1 cellular context compared by ENCODE assay signal in the genomic region with DNA sequence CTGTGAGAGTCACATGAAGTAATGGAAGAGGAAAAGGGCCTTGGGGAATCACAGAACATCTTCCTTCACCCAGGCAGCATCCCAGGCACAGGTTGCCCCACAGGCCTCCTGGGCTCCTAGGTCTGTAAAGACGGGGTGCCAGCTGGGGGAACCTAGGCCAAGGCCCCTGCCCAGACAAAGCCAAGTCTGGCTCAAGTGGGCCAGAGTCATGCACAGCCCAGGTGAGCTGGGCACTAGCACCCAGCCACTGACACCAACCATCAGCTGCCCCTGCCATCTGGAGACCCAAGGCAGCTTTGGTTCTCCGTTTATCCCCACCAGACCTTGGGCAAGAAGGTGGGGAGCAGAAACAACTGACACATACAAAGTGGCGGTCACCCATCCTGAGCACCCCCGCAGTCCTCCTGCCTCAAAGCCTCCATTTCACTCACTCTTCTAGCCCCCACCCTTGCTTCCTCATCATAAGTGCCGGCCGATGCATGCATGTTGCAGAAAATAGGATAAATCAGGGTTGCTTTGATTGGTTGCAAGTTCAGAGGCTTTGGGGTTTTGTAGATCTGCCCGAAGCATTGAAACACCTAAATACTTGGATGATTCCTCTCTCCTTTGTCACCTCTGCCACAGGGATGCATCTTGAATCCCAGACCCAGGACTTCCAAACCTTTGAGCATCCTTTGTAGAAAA.
TF ChIP-seq lines count a peak whose summit lies in the region.

No MANE protein-coding gene starts in this region.

TF ChIP-seq in K562, 482 proteins besides CTCF, POLR2A, EP300 and RAD21:
- TF ChIP-seq, protein P1, sequence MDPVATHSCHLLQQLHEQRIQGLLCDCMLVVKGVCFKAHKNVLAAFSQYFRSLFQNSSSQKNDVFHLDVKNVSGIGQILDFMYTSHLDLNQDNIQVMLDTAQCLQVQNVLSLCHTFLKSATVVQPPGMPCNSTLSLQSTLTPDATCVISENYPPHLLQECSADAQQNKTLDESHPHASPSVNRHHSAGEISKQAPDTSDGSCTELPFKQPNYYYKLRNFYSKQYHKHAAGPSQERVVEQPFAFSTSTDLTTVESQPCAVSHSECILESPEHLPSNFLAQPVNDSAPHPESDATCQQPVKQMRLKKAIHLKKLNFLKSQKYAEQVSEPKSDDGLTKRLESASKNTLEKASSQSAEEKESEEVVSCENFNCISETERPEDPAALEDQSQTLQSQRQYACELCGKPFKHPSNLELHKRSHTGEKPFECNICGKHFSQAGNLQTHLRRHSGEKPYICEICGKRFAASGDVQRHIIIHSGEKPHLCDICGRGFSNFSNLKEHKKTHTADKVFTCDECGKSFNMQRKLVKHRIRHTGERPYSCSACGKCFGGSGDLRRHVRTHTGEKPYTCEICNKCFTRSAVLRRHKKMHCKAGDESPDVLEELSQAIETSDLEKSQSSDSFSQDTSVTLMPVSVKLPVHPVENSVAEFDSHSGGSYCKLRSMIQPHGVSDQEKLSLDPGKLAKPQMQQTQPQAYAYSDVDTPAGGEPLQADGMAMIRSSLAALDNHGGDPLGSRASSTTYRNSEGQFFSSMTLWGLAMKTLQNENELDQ (CRISPR knock-in tag; IDR thresholded peaks at IDR 0.05; ENCODE audit: borderline replicate concordance) = no peak
- no peak for TF ChIP-seq POLR3G (IDR thresholded peaks at IDR 0.05; ENCODE audit: extremely low read depth, insufficient read length, insufficient replicate concordance)
- peak; percentile 83 to 87 for TF ChIP-seq KDM1A (IDR thresholded peaks at IDR 0.05)
- TF ChIP-seq RCOR1 (IDR thresholded peaks at IDR 0.05; ENCODE audit: borderline replicate concordance in 1 of 2, low read depth in 2 of 2, low read length in 2 of 2) = peak in 1 of 2 experiments; percentile 11; a peak in 1 of 4 replicates
- TF ChIP-seq, protein P2, sequence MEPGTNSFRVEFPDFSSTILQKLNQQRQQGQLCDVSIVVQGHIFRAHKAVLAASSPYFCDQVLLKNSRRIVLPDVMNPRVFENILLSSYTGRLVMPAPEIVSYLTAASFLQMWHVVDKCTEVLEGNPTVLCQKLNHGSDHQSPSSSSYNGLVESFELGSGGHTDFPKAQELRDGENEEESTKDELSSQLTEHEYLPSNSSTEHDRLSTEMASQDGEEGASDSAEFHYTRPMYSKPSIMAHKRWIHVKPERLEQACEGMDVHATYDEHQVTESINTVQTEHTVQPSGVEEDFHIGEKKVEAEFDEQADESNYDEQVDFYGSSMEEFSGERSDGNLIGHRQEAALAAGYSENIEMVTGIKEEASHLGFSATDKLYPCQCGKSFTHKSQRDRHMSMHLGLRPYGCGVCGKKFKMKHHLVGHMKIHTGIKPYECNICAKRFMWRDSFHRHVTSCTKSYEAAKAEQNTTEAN (CRISPR knock-in tag; IDR thresholded peaks at IDR 0.05) = no peak
